15 cellular contexts compared by ENCODE assay signal in the genomic region with DNA sequence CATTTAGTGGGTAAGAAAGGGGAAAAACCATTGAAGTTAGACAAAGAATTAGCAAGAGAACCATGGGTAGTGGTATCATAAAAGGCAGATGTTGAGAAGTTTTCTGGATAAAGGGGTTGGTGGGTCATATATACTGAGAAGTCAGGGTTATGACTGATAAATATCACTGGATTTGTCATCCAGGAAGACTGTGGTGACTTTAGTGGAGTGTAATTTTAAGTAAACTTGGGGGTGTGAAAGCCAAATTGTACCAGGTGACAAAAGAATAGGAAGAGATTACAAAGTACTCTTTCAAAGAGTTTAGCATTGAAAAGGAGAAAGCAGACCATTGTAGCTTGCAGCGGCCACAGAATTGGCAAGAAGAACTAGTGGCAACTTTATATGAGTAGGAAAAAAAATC.
"Had no signal": no experiment of that assay in that cellular context is flagged by ENCODE, and none has a peak within 500 bp of the region (broad histone marks: within the 10 kb centered on the region; RNA-seq: fewer than 3 reads in every experiment).

No MANE protein-coding gene starts in this region.

- H3K27me3 Mint-ChIP-seq: naive B cell had no signal

- DNase-seq: colonic mucosa; effector CD4-positive, alpha-beta T cell; endodermal cell; erythroblast; foreskin keratinocyte; kidney glomerular epithelial cell; mesendoderm; naive B cell; psoas muscle; retina; right lobe of liver; stimulated activated CD4-positive, alpha-beta T cell treated with anti-CD3 and anti-CD28 coated beads, Interleukin-4, amount 100 ng/mL, for 24 hours; stimulated activated naive CD4-positive, alpha-beta T cell treated with Interleukin-2 at 50 U/mL for 16 hours; testis; upper lobe of right lung had no signal

- H3K4me3 Mint-ChIP-seq: endodermal cell, naive B cell had no signal

- H3K27ac Mint-ChIP-seq: endodermal cell had no signal

- H3K9me3 Mint-ChIP-seq: endodermal cell had no signal

- ATAC-seq: foreskin keratinocyte, psoas muscle, right lobe of liver, upper lobe of right lung had no signal
